1 cellular context compared by ENCODE assay signal in the genomic region with DNA sequence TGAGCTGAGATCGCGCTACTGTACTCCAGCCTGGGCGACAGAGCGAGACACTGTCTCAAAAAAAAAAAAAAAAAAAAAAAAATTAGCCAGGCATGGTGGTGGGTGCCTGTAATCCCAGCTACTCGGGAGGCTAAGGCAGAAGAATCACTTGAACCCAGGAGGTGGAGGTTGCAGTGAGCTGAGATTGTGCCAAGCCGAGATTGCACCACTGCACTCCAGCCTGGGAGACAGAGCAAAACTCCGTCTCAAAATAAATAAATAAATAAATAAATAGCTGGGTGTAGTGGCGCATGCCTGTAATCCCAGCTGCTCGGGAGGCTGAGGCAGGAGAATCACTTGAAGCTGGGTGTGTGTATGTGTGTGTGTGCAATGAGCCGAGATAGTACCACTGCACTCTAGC.
TF ChIP-seq lines count a peak whose summit lies in the region.

No MANE protein-coding gene starts in this region.

TF ChIP-seq in HEK293T, 16 proteins besides CTCF, POLR2A, EP300 and RAD21:
- peak; percentile 21; the same call in 1 of the 2 replicates for TF ChIP-seq ZNF384 (IDR thresholded peaks at IDR 0.05)
